ENCODE assay signal across 1 cellular context in the genomic region with DNA sequence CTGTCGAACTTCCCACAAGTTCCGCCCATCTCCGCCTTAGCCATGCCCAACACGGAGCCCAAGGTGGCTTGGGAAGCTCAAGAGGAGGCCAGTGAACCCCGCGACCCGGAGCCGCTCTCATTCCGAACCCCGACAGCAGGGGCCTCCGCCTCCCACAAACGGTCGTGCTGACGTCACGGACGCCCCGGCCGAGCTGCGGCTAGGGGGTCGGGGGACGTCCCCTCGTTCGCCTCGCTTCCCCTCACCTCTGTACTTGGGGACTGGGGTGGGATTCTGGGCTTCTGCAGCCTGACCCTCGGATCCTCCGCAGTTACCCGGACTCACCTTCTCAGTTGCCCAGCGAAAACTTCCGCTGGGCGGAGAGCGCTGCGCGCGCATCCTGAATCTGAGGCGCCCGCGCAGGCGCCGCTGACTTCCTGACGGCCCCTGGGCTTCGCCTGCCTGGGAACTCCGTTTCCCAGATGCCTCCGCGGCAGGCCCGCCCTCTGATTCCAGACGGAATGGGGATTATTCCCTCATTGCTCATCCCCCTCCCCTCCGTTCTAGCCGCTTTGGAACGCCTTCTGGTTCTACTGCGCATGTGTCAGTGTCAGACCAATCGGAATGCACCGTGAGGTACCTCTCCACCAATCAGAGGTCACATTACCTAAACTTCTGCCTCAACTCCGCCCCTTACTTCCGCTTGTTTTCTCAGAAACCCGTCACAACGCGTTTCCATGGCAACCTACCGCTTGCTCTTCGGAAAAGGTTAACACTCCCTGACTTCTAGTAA.
TF ChIP-seq lines count a peak whose summit lies in the region.

TSS of gene VRK3 (minus strand) at position 351 of the 772 bp plus-strand sequence. CDS start 9,210 bp downstream, outside the sequence.

TF ChIP-seq in HepG2, 621 proteins besides CTCF, POLR2A, EP300 and RAD21 (continued from another document and continues in another):
- 0 out of 2 replicates have a peak, but pooled peaks have one; percentile 2 for TF ChIP-seq ZNF503 (CRISPR knock-in tag; IDR thresholded peaks at IDR 0.05)
- TF ChIP-seq HNRNPL (IDR thresholded peaks at IDR 0.05; ENCODE audit: low read depth, low read length): no peak
- no peak for TF ChIP-seq ZFAT (CRISPR knock-in tag; conservative IDR thresholded peaks at IDR 0.05)
- no peak for TF ChIP-seq ZNF432 (CRISPR knock-in tag; IDR thresholded peaks at IDR 0.05; ENCODE audit: borderline replicate concordance)
- no peak for TF ChIP-seq ZNF580 (CRISPR knock-in tag; IDR thresholded peaks at IDR 0.05; ENCODE audit: borderline replicate concordance, low read depth)
- TF ChIP-seq ZNF362 (CRISPR knock-in tag; IDR thresholded peaks at IDR 0.05; ENCODE audit: borderline replicate concordance): no peak
- no peak for TF ChIP-seq IRF2 (CRISPR knock-in tag; IDR thresholded peaks at IDR 0.05)
- TF ChIP-seq NR3C1 (CRISPR knock-in tag; IDR thresholded peaks at IDR 0.05): no peak
- TF ChIP-seq HDAC2 (CRISPR knock-in tag; IDR thresholded peaks at IDR 0.05): no peak
- TF ChIP-seq ZNF180 (CRISPR knock-in tag; IDR thresholded peaks at IDR 0.05; ENCODE audit: borderline replicate concordance, low read depth): no peak
- no peak for TF ChIP-seq ZEB1 (IDR thresholded peaks at IDR 0.05; ENCODE audit: insufficient replicate concordance, low read depth)
- TF ChIP-seq ZNF569 (CRISPR knock-in tag; IDR thresholded peaks at IDR 0.05; ENCODE audit: borderline replicate concordance): no peak
- TF ChIP-seq NFE2 (CRISPR knock-in tag; IDR thresholded peaks at IDR 0.05): no peak
- TF ChIP-seq ZNF556 (CRISPR knock-in tag; IDR thresholded peaks at IDR 0.05; ENCODE audit: borderline replicate concordance): no peak
- no peak for TF ChIP-seq EED (CRISPR knock-in tag; IDR thresholded peaks at IDR 0.05)
- TF ChIP-seq CHD4 (IDR thresholded peaks at IDR 0.05; ENCODE audit: borderline replicate concordance, low read length): no peak
- TF ChIP-seq ZBTB7A (CRISPR knock-in tag; IDR thresholded peaks at IDR 0.05): no peak
- TF ChIP-seq ZFP36L1 (CRISPR knock-in tag; IDR thresholded peaks at IDR 0.05): no peak
- TF ChIP-seq SOX6 (IDR thresholded peaks at IDR 0.05): no peak
- TF ChIP-seq SOX6 (CRISPR knock-in tag; IDR thresholded peaks at IDR 0.05): no peak
- 0 out of 2 replicates have a peak, but pooled peaks have one; percentile 42 for TF ChIP-seq ZNF124 (CRISPR knock-in tag; IDR thresholded peaks at IDR 0.05)
- TF ChIP-seq ZBTB40 (IDR thresholded peaks at IDR 0.05): no peak
- TF ChIP-seq ZBTB40 (CRISPR knock-in tag; IDR thresholded peaks at IDR 0.05): no peak
- no peak; the same call in 1 of the 2 replicates for TF ChIP-seq ZNF670 (CRISPR knock-in tag; IDR thresholded peaks at IDR 0.05; ENCODE audit: borderline replicate concordance)
- peak; percentile 65 for TF ChIP-seq ZFY (CRISPR knock-in tag; IDR thresholded peaks at IDR 0.05)
- TF ChIP-seq SP140L (CRISPR knock-in tag; IDR thresholded peaks at IDR 0.05; ENCODE audit: borderline replicate concordance): no peak
- TF ChIP-seq, protein P1, sequence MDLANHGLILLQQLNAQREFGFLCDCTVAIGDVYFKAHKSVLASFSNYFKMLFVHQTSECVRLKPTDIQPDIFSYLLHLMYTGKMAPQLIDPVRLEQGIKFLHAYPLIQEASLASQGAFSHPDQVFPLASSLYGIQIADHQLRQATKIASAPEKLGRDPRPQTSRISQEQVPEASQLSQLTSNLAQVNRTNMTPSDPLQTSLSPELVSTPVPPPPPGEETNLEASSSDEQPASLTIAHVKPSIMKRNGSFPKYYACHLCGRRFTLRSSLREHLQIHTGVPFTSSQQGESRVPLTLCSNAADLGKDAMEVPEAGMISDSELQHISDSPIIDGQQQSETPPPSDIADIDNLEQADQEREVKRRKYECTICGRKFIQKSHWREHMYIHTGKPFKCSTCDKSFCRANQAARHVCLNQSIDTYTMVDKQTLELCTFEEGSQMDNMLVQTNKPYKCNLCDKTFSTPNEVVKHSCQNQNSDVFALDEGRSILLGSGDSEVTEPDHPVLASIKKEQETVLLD (CRISPR knock-in tag; IDR thresholded peaks at IDR 0.05; ENCODE audit: low read depth): no peak
- TF ChIP-seq CHD2 (IDR thresholded peaks at IDR 0.05; ENCODE audit: low read depth, low read length): no peak
- TF ChIP-seq, protein P2, sequence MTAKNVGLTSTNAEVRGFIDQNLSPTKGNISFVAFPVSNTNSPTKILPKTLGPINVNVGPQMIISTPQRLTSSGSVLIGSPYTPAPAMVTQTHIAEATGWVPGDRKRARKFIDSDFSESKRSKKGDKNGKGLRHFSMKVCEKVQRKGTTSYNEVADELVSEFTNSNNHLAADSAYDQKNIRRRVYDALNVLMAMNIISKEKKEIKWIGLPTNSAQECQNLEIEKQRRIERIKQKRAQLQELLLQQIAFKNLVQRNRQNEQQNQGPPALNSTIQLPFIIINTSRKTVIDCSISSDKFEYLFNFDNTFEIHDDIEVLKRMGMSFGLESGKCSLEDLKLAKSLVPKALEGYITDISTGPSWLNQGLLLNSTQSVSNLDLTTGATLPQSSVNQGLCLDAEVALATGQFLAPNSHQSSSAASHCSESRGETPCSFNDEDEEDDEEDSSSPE (CRISPR knock-in tag; IDR thresholded peaks at IDR 0.05): no peak; the same call in 1 of the 2 replicates
- no peak; the same call in 1 of the 2 replicates for TF ChIP-seq KDM5B (CRISPR knock-in tag; IDR thresholded peaks at IDR 0.05; ENCODE audit: borderline replicate concordance)
- peak; percentile 38 for TF ChIP-seq ASH2L (IDR thresholded peaks at IDR 0.05; ENCODE audit: insufficient read length, low read depth, low read length)
- no peak for TF ChIP-seq ARNT2 (CRISPR knock-in tag; IDR thresholded peaks at IDR 0.05; ENCODE audit: low read depth)
- no peak for TF ChIP-seq HOXA9 (CRISPR knock-in tag; IDR thresholded peaks at IDR 0.05; ENCODE audit: borderline replicate concordance)
- peak; percentile 61; the same call in 1 of the 2 replicates for TF ChIP-seq ZNF280B (CRISPR knock-in tag; IDR thresholded peaks at IDR 0.05; ENCODE audit: borderline replicate concordance)
- no peak for TF ChIP-seq ZNF775 (CRISPR knock-in tag; IDR thresholded peaks at IDR 0.05; ENCODE audit: borderline replicate concordance)
